9 cellular contexts compared by ENCODE assay signal in genomic region chr5:14675309-14675708, GRCh38. TPM values are rescaled to one million over a fixed set of nuclear protein-coding genes. Genes with fewer than 3 reads are reported as not detected.
A peak's percentile ranks its signal among the peaks of the same experiment; 100 is the strongest.
DNase-seq lines count a peak whose midpoint lies in the region; ATAC-seq and TF ChIP-seq lines count a peak whose summit lies in the region.
"Had no signal": no experiment of that assay in that cellular context is flagged by ENCODE, and none has a peak within 500 bp of the region (broad histone marks: within the 10 kb centered on the region; RNA-seq: fewer than 3 reads in every experiment).

No MANE protein-coding gene starts in this region.

- peaks cover 59% of the 10 kb centered on the region for H3K36me3 Mint-ChIP-seq in activated CD4-positive, alpha-beta memory T cell treated with anti-CD3 and anti-CD28 coated beads, Interleukin-2, amount 10 ng/mL, durations not matched to agents 7 days and 5 days (ENCODE audit: low read depth)
- peaks cover 31% of the 10 kb centered on the region for H3K36me3 Mint-ChIP-seq in natural killer cell treated with Interleukin-12 subunit alpha and Interleukin-12 subunit beta and Interleukin-15 and Interleukin-18, amount 100 ng/mL, for 72 hours

- H3K4me3 ChIP-seq in GM06990 (replicated peaks; ENCODE audit: low read depth, low read length) (peak overlapping the region; percentile 47), left lung (no peak overlapping the region), right lobe of liver (no peak overlapping the region)

- ATAC-seq in GM21447 (IDR thresholded peaks at IDR 0.05; ENCODE audit: unreplicated experiment) (peak; percentile 9), left lung (no peak), HG02884 (IDR thresholded peaks at IDR 0.05; ENCODE audit: unreplicated experiment) (no peak), right lobe of liver (no peak)
- peak in 1 of 2 donors; percentile 25 for ATAC-seq in natural killer cell treated with Interleukin-12 subunit alpha and Interleukin-12 subunit beta and Interleukin-15 and Interleukin-18, amount 100 ng/mL, for 72 hours

- H3K27ac ChIP-seq in left lung = peak overlapping the region in 1 of 2 donors; percentile 66
- no peak overlapping the region for H3K27ac ChIP-seq in right lobe of liver

- H3K9me3 ChIP-seq in left lung = no peaks in the 10 kb centered on the region
- no peaks in the 10 kb centered on the region for H3K9me3 ChIP-seq in right lobe of liver

- H3K4me1 ChIP-seq in left lung = peaks cover 15 to 62% of the 10 kb centered on the region in 2 donors
- peaks cover 0 to 44% (median 13%) of the 10 kb centered on the region in 4 donors for H3K4me1 ChIP-seq in right lobe of liver

- 87% methylated on average over 3 of the region's 6 CpGs for WGBS in right lobe of liver (ENCODE audit: insufficient coverage, low coverage, low lambda C conversion rate, missing lambda C conversion rate)

- TF ChIP-seq CTCF in GM06990 (IDR thresholded peaks at IDR 0.05; ENCODE audit: insufficient read depth, low read length, poor library complexity, severe bottlenecking) (no peak), left lung (IDR thresholded peaks at IDR 0.05) (no peak), right lobe of liver (IDR thresholded peaks at IDR 0.05) (no peak)

- H3K27me3 ChIP-seq in GM06990 (replicated peaks; ENCODE audit: control insufficient read depth, insufficient read depth, low read length) (no peaks in the 10 kb centered on the region), left lung (no peaks in the 10 kb centered on the region), right lobe of liver (no peaks in the 10 kb centered on the region)

- peaks cover 79% of the 10 kb centered on the region for H3K4me1 Mint-ChIP-seq in activated CD4-positive, alpha-beta memory T cell treated with anti-CD3 and anti-CD28 coated beads, Interleukin-2, amount 10 ng/mL, durations not matched to agents 7 days and 5 days
- H3K4me1 Mint-ChIP-seq in natural killer cell treated with Interleukin-12 subunit alpha and Interleukin-12 subunit beta and Interleukin-15 and Interleukin-18, amount 100 ng/mL, for 72 hours (ENCODE audit: low read depth in 2 of 2) = peaks cover 75 to 77% of the 10 kb centered on the region in 2 donors

- H3K27ac Mint-ChIP-seq in activated CD4-positive, alpha-beta memory T cell treated with anti-CD3 and anti-CD28 coated beads, Interleukin-2, amount 10 ng/mL, durations not matched to agents 7 days and 5 days = peak overlapping the region; percentile 92
- H3K27ac Mint-ChIP-seq in natural killer cell treated with Interleukin-12 subunit alpha and Interleukin-12 subunit beta and Interleukin-15 and Interleukin-18, amount 100 ng/mL, for 72 hours = peak overlapping the region; percentile 86 to 93

- peak overlapping the region; percentile 64 for H3K4me3 Mint-ChIP-seq in activated CD4-positive, alpha-beta memory T cell treated with anti-CD3 and anti-CD28 coated beads, Interleukin-2, amount 10 ng/mL, durations not matched to agents 7 days and 5 days
- H3K4me3 Mint-ChIP-seq in natural killer cell treated with Interleukin-12 subunit alpha and Interleukin-12 subunit beta and Interleukin-15 and Interleukin-18, amount 100 ng/mL, for 72 hours = peak overlapping the region; percentile 89

- POLR2A ChIA-PET in activated CD4-positive, alpha-beta memory T cell treated with anti-CD3 and anti-CD28 coated beads, Interleukin-2, amount 10 ng/mL, durations not matched to agents 7 days and 5 days (lab: Charles Lee) = interaction anchor here (0.9 to 3.8 kb wide), 6 partner anchors 9 to 309 kb away, joined by 3 to 19 read pairs (median 6); partner anchors contain the start of gene OTULIN

- H3K27me3 Mint-ChIP-seq in activated CD4-positive, alpha-beta memory T cell treated with anti-CD3 and anti-CD28 coated beads, Interleukin-2, amount 10 ng/mL, durations not matched to agents 7 days and 5 days = no peaks in the 10 kb centered on the region
- no peaks in the 10 kb centered on the region for H3K27me3 Mint-ChIP-seq in natural killer cell treated with Interleukin-12 subunit alpha and Interleukin-12 subunit beta and Interleukin-15 and Interleukin-18, amount 100 ng/mL, for 72 hours

- CTCF ChIA-PET in activated CD4-positive, alpha-beta memory T cell treated with anti-CD3 and anti-CD28 coated beads, Interleukin-2, amount 10 ng/mL, durations not matched to agents 7 days and 5 days (lab: Charles Lee) = interaction anchor here (0.6 to 2.0 kb wide), 6 partner anchors 8 to 313 kb away, joined by 3 to 9 read pairs (median 6); no protein-coding TSS in a partner anchor

- intact Hi-C loops in left lung (cut with DNase I) (no loop called here), right lobe of liver (cut with DNase I) (no loop called here)

- H3K9me3 Mint-ChIP-seq in activated CD4-positive, alpha-beta memory T cell treated with anti-CD3 and anti-CD28 coated beads, Interleukin-2, amount 10 ng/mL, durations not matched to agents 7 days and 5 days = no peaks in the 10 kb centered on the region
- H3K9me3 Mint-ChIP-seq in natural killer cell treated with Interleukin-12 subunit alpha and Interleukin-12 subunit beta and Interleukin-15 and Interleukin-18, amount 100 ng/mL, for 72 hours = no peaks in the 10 kb centered on the region

- DNase-seq in GM06990 (ENCODE audit: extremely low read depth, insufficient read length) (no peak), left lung (no peak), amniotic stem cell (lab: John Stamatoyannopoulos, UW) (no peak), right lobe of liver (no peak)
- DNase-seq in activated CD4-positive, alpha-beta memory T cell treated with anti-CD3 and anti-CD28 coated beads, Interleukin-2, amount 10 ng/mL, durations not matched to agents 7 days and 5 days = no peak
- DNase-seq in natural killer cell treated with Interleukin-12 subunit alpha and Interleukin-12 subunit beta and Interleukin-15 and Interleukin-18, amount 100 ng/mL, for 72 hours (ENCODE audit: low spot score) = no peak
- DNase-seq: NCI-H510A had no signal

- no peak for TF ChIP-seq POLR2A in right lobe of liver (IDR thresholded peaks at IDR 0.05)

- H3K36me3 ChIP-seq in GM06990 (ENCODE audit: control insufficient read depth, insufficient read depth, low read length) = peaks cover 5% of the 10 kb centered on the region
- peaks cover 0 to 21% of the 10 kb centered on the region in 2 donors for H3K36me3 ChIP-seq in left lung
- peaks cover 0 to 14% (median 0%) of the 10 kb centered on the region in 4 donors for H3K36me3 ChIP-seq in right lobe of liver

RNA-seq across cellular contexts. Expression of gene OTULIN, which starts 10.8 kb away (rescaled TPM):
- 10 to 100 TPM; 69.6 to 71.7 TPM for total RNA-seq in activated CD4-positive, alpha-beta memory T cell treated with anti-CD3 and anti-CD28 coated beads, Interleukin-2, amount 10 ng/mL, durations not matched to agents 7 days and 5 days
- 100 to 1,000 TPM; 111 to 135 TPM for total RNA-seq in natural killer cell treated with Interleukin-12 subunit alpha and Interleukin-12 subunit beta and Interleukin-15 and Interleukin-18, amount 100 ng/mL, for 72 hours
- 10 to 100 TPM; 31.1 to 34.3 TPM for total RNA-seq in left lung
- total RNA-seq in right lobe of liver = 10 to 100 TPM; 25.2 to 34.8 (median 29.2) TPM
